In the genomic region with DNA sequence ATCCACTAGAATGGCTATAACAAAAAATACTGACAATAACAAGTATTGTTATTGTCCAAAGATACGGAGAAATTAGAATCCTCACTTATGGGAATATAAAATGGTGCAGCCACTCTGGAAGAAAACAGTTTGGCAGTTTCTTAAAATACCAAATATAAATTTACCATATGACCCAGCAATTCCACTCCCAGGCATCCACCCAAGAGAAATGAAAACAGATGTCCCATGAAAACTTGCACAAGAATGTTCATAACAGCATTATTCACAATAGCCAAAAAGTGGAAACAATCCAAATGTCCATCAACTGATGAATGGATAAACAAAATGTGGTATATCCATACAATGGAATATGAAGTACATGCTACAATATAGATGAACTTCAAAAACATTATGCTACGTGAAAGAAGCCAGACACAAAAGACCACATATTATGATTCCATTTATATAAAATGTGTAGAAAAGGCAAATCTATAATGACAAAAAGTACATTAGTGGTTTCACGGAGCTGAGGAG, we compare ENCODE assay signal across 27 cellular contexts. TPM values are rescaled to one million over a fixed set of nuclear protein-coding genes. Genes with fewer than 3 reads are reported as not detected.
A peak's percentile ranks its signal among the peaks of the same experiment; 100 is the strongest.
DNase-seq lines count a peak whose midpoint lies in the region; ATAC-seq and TF ChIP-seq lines count a peak whose summit lies in the region.
"Had no signal": no experiment of that assay in that cellular context is flagged by ENCODE, and none has a peak within 500 bp of the region (broad histone marks: within the 10 kb centered on the region; RNA-seq: fewer than 3 reads in every experiment).

No MANE protein-coding gene starts in this region.

- no peak overlapping the region for H3K4ac ChIP-seq in mesenchymal stem cell (ENCODE audit: low read depth in 1 of 2, low read length in 2 of 2)

- WGBS in GM23248 (ENCODE audit: low coverage in 1 of 2, low lambda C conversion rate in 2 of 2, missing lambda C conversion rate in 2 of 2), 2 experiments, result 86 to 87% methylated on average over 3 of the region's 3 CpGs
- 100% methylated on average over 1 of the region's 3 CpGs for WGBS in mesenchymal stem cell

- no peak overlapping the region for H3K14ac ChIP-seq in mesenchymal stem cell (ENCODE audit: low read length in 2 of 2)

- H3K27me3 ChIP-seq in GM23248 (replicated peaks; ENCODE audit: insufficient read depth) (no peaks in the 10 kb centered on the region), adipocyte (replicated peaks; ENCODE audit: control insufficient read depth, insufficient read depth, low read length) (no peaks in the 10 kb centered on the region), mesenchymal stem cell (ENCODE audit: control insufficient read depth in 1 of 2, insufficient read depth in 1 of 2, low read length in 2 of 2) (no peaks in the 10 kb centered on the region)
- H3K27me3 ChIP-seq: SJCRH30 had no signal

- no peak overlapping the region for H3K4me2 ChIP-seq in GM23248 (ENCODE audit: unreplicated experiment)
- no peak overlapping the region for H3K4me2 ChIP-seq in mesenchymal stem cell (ENCODE audit: low read length, poor library complexity, severe bottlenecking)

- no peak overlapping the region for H2BK12ac ChIP-seq in mesenchymal stem cell (ENCODE audit: low read length in 2 of 2)

- H2BK120ac ChIP-seq in mesenchymal stem cell (ENCODE audit: low read depth, low read length), result no peak overlapping the region

- in situ Hi-C loops in GM23248 (cut with MboI), result no loop called here

- H3K9me2 ChIP-seq in GM23248 (ENCODE audit: insufficient read depth), result no peaks in the 10 kb centered on the region

- H3K36me3 ChIP-seq in GM23248 (ENCODE audit: low read depth) (no peaks in the 10 kb centered on the region; the same call in 1 of the 2 replicates), adipocyte (ENCODE audit: control insufficient read depth, insufficient read depth, low read length, severe bottlenecking) (peaks cover 10% of the 10 kb centered on the region), mesenchymal stem cell (ENCODE audit: control insufficient read depth in 1 of 2, insufficient read depth in 2 of 2, low read depth in 1 of 2, low read length in 2 of 2) (peaks cover 0 to 15% of the 10 kb centered on the region in 2 experiments)

- H2BK5ac ChIP-seq in mesenchymal stem cell (ENCODE audit: low read depth, low read length, poor library complexity, severe bottlenecking), result no peak overlapping the region

- H3K9ac ChIP-seq in GM23248 (no peak overlapping the region), adipocyte (ENCODE audit: low read length) (no peak overlapping the region), mesenchymal stem cell (ENCODE audit: low read length) (no peak overlapping the region)

- H3K4me3 ChIP-seq in GM23248 (no peak overlapping the region), adipocyte (ENCODE audit: low read length) (no peak overlapping the region), fibroblast of mammary gland (ENCODE audit: control insufficient read depth, low read depth, low read length) (no peak overlapping the region), mesenchymal stem cell (ENCODE audit: insufficient read depth in 1 of 2, low read depth in 1 of 2, low read length in 2 of 2) (no peak overlapping the region)
- H3K4me3 ChIP-seq: coronary artery, mucosa of descending colon, SJCRH30 had no signal

- no peak for ATAC-seq in HG03280 (IDR thresholded peaks at IDR 0.05; ENCODE audit: unreplicated experiment)
- ATAC-seq: activated CD4-positive, alpha-beta T cell treated with anti-CD3 and anti-CD28 coated beads for 36 hours; activated CD8-positive, alpha-beta T cell treated with anti-CD3 and anti-CD28 coated beads, Interleukin-2, amount 10 ng/mL, durations not matched to agents 7 days and 5 days; effector memory CD8-positive, alpha-beta T cell; HepG2; left cardiac atrium; mucosa of descending colon had no signal

- peaks cover 34% of the 10 kb centered on the region for H3K4me1 ChIP-seq in GM23248 (ENCODE audit: insufficient read depth)
- peaks cover 23% of the 10 kb centered on the region for H3K4me1 ChIP-seq in adipocyte (ENCODE audit: control insufficient read depth, insufficient read depth, low read length)
- H3K4me1 ChIP-seq in mesenchymal stem cell (ENCODE audit: control insufficient read depth, insufficient read depth, low read depth, low read length), result no peaks in the 10 kb centered on the region

- H3K9me3 ChIP-seq in GM23248 (ENCODE audit: low read depth) (no peaks in the 10 kb centered on the region), adipocyte (ENCODE audit: control insufficient read depth, low read length) (peaks cover 5% of the 10 kb centered on the region), mesenchymal stem cell (ENCODE audit: control insufficient read depth, low read length) (no peaks in the 10 kb centered on the region)
- H3K9me3 ChIP-seq: SJCRH30 had no signal

- no peak overlapping the region for H2AK5ac ChIP-seq in mesenchymal stem cell (ENCODE audit: low read length, severe bottlenecking)

- H3F3A ChIP-seq in GM23248 (ENCODE audit: insufficient read depth), result peaks cover 29% of the 10 kb centered on the region

- no peak for TF ChIP-seq CTCF in fibroblast of mammary gland (conservative IDR thresholded peaks at IDR 0.05; ENCODE audit: control insufficient read depth, insufficient read depth, low read depth, low read length)

- H2BK15ac ChIP-seq in mesenchymal stem cell (ENCODE audit: low read depth, poor library complexity, severe bottlenecking), result no peak overlapping the region

- H2AFZ ChIP-seq in GM23248 (no peak overlapping the region), mesenchymal stem cell (ENCODE audit: low read depth, low read length) (no peak overlapping the region)

- no peak overlapping the region for H3K18ac ChIP-seq in mesenchymal stem cell (ENCODE audit: low read depth in 1 of 2, low read length in 2 of 2)

- H3K23ac ChIP-seq in mesenchymal stem cell (ENCODE audit: low read length in 2 of 2), result no peak overlapping the region

- H4K8ac ChIP-seq in mesenchymal stem cell (ENCODE audit: low read length), result no peak overlapping the region

- peaks cover 97% of the 10 kb centered on the region for H3K79me2 ChIP-seq in GM23248 (ENCODE audit: insufficient read depth)

- H3K27ac ChIP-seq in GM23248 (0 out of 2 replicates have a peak overlapping the region, but pooled peaks have one; percentile 14), mesenchymal stem cell (ENCODE audit: low read length, poor library complexity, severe bottlenecking) (no peak overlapping the region)
- H3K27ac ChIP-seq: coronary artery, SJCRH30, VCaP had no signal

- peak; percentile 62 for DNase-seq in GM23248
- DNase-seq in adipocyte (ENCODE audit: low read depth), result peak; percentile 68
- DNase-seq in fibroblast of mammary gland (ENCODE audit: low read depth), result peak; percentile 85
- peak; percentile 70 for DNase-seq in stromal cell of bone marrow (ENCODE audit: low read depth)
- DNase-seq in MV-4-11 (lab: John Stamatoyannopoulos, UW), result no peak
- no peak for DNase-seq in mesenchymal stem cell
- DNase-seq: activated CD4-positive, alpha-beta T cell treated with anti-CD3 and anti-CD28 coated beads for 36 hours; activated CD8-positive, alpha-beta T cell treated with anti-CD3 and anti-CD28 coated beads, Interleukin-2, amount 10 ng/mL, durations not matched to agents 7 days and 5 days; C1 segment of cervical spinal cord; Calu3; DMS79 treated with DMSO at 0.1 percent for 48 hours; effector memory CD8-positive, alpha-beta T cell; hypothalamus; Karpas-422; left cardiac atrium; mucosa of descending colon; NCI-H1436 treated with DMSO at 0.1 percent for 48 hours; SJCRH30; stimulated activated CD4-positive, alpha-beta T cell treated with anti-CD3 and anti-CD28 coated beads, Interleukin-15, amount 100 ng/mL, for 24 hours; stimulated activated CD4-positive, alpha-beta T cell treated with anti-CD3 and anti-CD28 coated beads, Interleukin-4, amount 100 ng/mL, for 4 hours; substantia nigra; T1000; trophoblast cell had no signal

- H3K79me1 ChIP-seq in mesenchymal stem cell (replicated peaks; ENCODE audit: low read length, poor library complexity, severe bottlenecking), result peaks cover 19% of the 10 kb centered on the region

- H4K91ac ChIP-seq in mesenchymal stem cell (ENCODE audit: low read length), result no peak overlapping the region

- H4K20me1 ChIP-seq in GM23248 (ENCODE audit: insufficient read depth), result no peaks in the 10 kb centered on the region

RNA-seq across cellular contexts. Expression of a gene that starts 9.4 kb away (rescaled TPM):
- total RNA-seq in GM23248 (2014; rRNA removed; shearing (Covaris generic)), result 40.9 and 52.4 TPM in 2 replicates
- 43.3 and 44.1 TPM in 2 replicates for polyA plus RNA-seq in GM23248 (2016; fragmentation: Nextera tagmentation; extraction: Ambion mirVana)
- polyA plus RNA-seq in mesenchymal stem cell (2013, experiment 1 of 2), result 24.1 TPM
- polyA plus RNA-seq in mesenchymal stem cell (2013, experiment 2 of 2), result 25.7 TPM

RNA-seq across cellular contexts. Expression of a gene that starts 9.6 kb away (rescaled TPM):
- 1.8 and 4.1 TPM in 2 replicates for total RNA-seq in GM23248 (2014; rRNA removed; shearing (Covaris generic))
- polyA plus RNA-seq in GM23248 (2016; fragmentation: Nextera tagmentation; extraction: Ambion mirVana), result 1.8 and 2.1 TPM in 2 replicates
- 0.76 TPM for polyA plus RNA-seq in mesenchymal stem cell (2013, experiment 1 of 2)
- polyA plus RNA-seq in mesenchymal stem cell (2013, experiment 2 of 2), result 0.84 TPM

Comparison
In these comparisons a context has a peak if more than half of its experiments do, and no peak if none do; other contexts are left out.
1. DNase-seq: peak in GM23248 (single experiment), adipocyte (single experiment), fibroblast of mammary gland (single experiment) and stromal cell of bone marrow (single experiment); none in MV-4-11 (single experiment) and mesenchymal stem cell (single experiment).